In the genomic region with DNA sequence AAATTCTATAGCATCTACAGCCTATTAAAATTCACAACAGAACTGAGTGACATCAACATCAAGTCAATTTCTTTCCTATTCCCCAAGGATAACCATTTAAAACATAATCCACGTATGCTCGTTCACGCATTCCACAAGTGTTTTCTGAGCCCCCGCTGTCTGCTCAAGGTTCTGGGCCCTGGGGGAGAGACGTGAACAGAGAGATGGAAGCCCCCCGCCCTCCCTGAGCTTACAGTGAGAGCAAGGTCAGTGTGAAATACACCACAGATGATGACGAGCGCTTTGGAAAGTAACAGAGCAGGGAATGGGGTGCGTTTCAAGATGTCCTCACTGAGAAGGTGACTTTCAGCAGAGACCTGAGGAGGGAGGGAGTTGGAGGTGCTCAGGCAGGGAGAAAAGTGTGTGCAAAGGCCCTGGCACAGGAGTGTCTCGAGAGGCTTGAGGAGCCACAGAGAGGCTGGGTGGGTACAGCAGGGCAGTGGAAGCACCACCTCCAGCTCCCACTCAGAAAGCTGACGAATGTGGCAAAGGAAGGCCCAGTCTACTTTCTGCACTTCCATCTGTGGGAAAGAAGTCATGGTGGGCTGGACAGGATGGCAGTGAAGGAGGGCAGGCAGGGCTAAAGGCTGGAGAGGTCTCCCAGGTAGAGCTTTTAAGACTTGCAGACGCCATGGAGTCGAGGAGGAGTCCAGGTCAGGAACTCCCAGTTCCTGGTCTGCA, we compare ENCODE assay signal across 19 cellular contexts.
DNase-seq lines count a peak whose midpoint lies in the region; ATAC-seq and TF ChIP-seq lines count a peak whose summit lies in the region.
"Had no signal": no experiment of that assay in that cellular context is flagged by ENCODE, and none has a peak within 500 bp of the region (broad histone marks: within the 10 kb centered on the region; RNA-seq: fewer than 3 reads in every experiment).

No MANE protein-coding gene starts in this region.

- H3K36me3 Mint-ChIP-seq in nephron progenitor cell (ENCODE audit: low read depth), result no peaks in the 10 kb centered on the region

- H3K36me3 ChIP-seq in SJCRH30, result no peaks in the 10 kb centered on the region

- no peak overlapping the region for H3K4me3 ChIP-seq in SJCRH30

- no peaks in the 10 kb centered on the region for H3K27me3 Mint-ChIP-seq in nephron progenitor cell (ENCODE audit: low read depth, poor library complexity)

- peaks cover 22% of the 10 kb centered on the region for H3K4me1 Mint-ChIP-seq in nephron progenitor cell

- no peaks in the 10 kb centered on the region for H3K4me1 ChIP-seq in SJCRH30

- H3K27ac Mint-ChIP-seq in nephron progenitor cell, result peak overlapping the region; percentile 33

- H3K9me3 ChIP-seq in SJCRH30 (replicated peaks), result no peaks in the 10 kb centered on the region

- TF ChIP-seq CTCF in nephron progenitor cell (IDR thresholded peaks at IDR 0.05), result no peak

- peak; percentile 2 for DNase-seq in activated CD4-positive, alpha-beta T cell treated with anti-CD3 and anti-CD28 coated beads for 1 hour
- DNase-seq in activated CD4-positive, alpha-beta T cell treated with anti-CD3 and anti-CD28 coated beads for 4 hours, result no peak
- DNase-seq in stimulated activated CD4-positive, alpha-beta T cell treated with anti-CD3 and anti-CD28 coated beads, Interleukin-4, amount 100 ng/mL, for 24 hours, result peak; percentile 1
- no peak for DNase-seq in stimulated activated CD4-positive, alpha-beta T cell treated with anti-CD3 and anti-CD28 coated beads, Interleukin-12 subunit alpha, Interleukin-12 subunit beta, amount 100 ng/mL, for 4 hours
- DNase-seq in nephron progenitor cell, result no peak
- no peak for DNase-seq in SJCRH30
- DNase-seq: C1 segment of cervical spinal cord, DMS 273 treated with DMSO at 0.1 percent for 48 hours, H7, NCI-H1092 treated with DMSO at 0.1 percent for 48 hours, NCI-H187 treated with DMSO at 0.1 percent for 48 hours, NCI-H2171 had no signal

- ATAC-seq in HG03520 (IDR thresholded peaks at IDR 0.05; ENCODE audit: unreplicated experiment), result no peak
- no peak for ATAC-seq in HG03378 (IDR thresholded peaks at IDR 0.05; ENCODE audit: unreplicated experiment)
- ATAC-seq: HepG2, Panc1, Right ventricle myocardium inferior had no signal

- peaks cover 14% of the 10 kb centered on the region for H3K9me3 Mint-ChIP-seq in nephron progenitor cell

- no peak overlapping the region for H3K27ac ChIP-seq in SJCRH30
- H3K27ac ChIP-seq: 22Rv1, KMS-11 had no signal

- no peak overlapping the region for H3K4me3 Mint-ChIP-seq in nephron progenitor cell

- H3K27me3 ChIP-seq in SJCRH30, result no peaks in the 10 kb centered on the region

Comparison
In these comparisons a context has a peak if more than half of its experiments do, and no peak if none do; other contexts are left out.
1. DNase-seq: peak in activated CD4-positive, alpha-beta T cell treated with anti-CD3 and anti-CD28 coated beads for 1 hour (single experiment) and stimulated activated CD4-positive, alpha-beta T cell treated with anti-CD3 and anti-CD28 coated beads, Interleukin-4, amount 100 ng/mL, for 24 hours (single experiment); none in activated CD4-positive, alpha-beta T cell treated with anti-CD3 and anti-CD28 coated beads for 4 hours (0 of 2), stimulated activated CD4-positive, alpha-beta T cell treated with anti-CD3 and anti-CD28 coated beads, Interleukin-12 subunit alpha, Interleukin-12 subunit beta, amount 100 ng/mL, for 4 hours (single experiment), nephron progenitor cell (single experiment) and SJCRH30 (0 of 2).